10 cellular contexts compared by ENCODE assay signal in the genomic region with DNA sequence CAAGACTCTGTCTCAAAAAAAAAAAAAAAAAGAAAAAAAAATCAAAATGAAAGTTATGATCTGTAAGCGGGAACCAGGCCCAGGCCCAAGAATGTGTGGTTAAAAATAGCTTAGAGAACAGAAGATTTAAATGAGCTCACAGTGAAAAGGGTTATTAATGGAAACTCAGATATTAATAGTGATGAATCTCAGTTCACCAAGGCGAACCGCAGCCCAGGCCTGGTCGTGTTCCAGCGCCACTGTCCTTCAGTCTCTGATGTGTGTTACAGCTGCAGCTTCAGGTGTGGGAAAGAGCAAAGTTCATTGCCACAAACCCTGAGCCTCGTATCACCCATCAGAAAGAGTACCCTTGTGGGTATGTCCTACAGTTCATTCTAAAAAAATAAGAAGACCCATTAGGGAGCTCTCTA.
DNase-seq lines count a peak whose midpoint lies in the region; ATAC-seq and TF ChIP-seq lines count a peak whose summit lies in the region.
"Had no signal": no experiment of that assay in that cellular context is flagged by ENCODE, and none has a peak within 500 bp of the region (broad histone marks: within the 10 kb centered on the region; RNA-seq: fewer than 3 reads in every experiment).

No MANE protein-coding gene starts in this region.

- H4K20me1 ChIP-seq in osteoblast (ENCODE audit: insufficient read depth, low read length) = no peaks in the 10 kb centered on the region

- ATAC-seq in GM18511 (IDR thresholded peaks at IDR 0.05; ENCODE audit: unreplicated experiment) (peak; percentile 94), HG02840 (IDR thresholded peaks at IDR 0.05; ENCODE audit: low FRiP score, unreplicated experiment) (peak; percentile 74)
- ATAC-seq: activated naive CD4-positive, alpha-beta T cell treated with anti-CD3 and anti-CD28 coated beads, Interleukin-2, amount 50 U/mL, for 72 hours had no signal

- no peaks in the 10 kb centered on the region for H3K36me3 ChIP-seq in adipocyte (ENCODE audit: control insufficient read depth, insufficient read depth, low read length, severe bottlenecking)
- H3K36me3 ChIP-seq in osteoblast (ENCODE audit: insufficient read depth, low read length) = no peaks in the 10 kb centered on the region

- H3K4me1 ChIP-seq in adipocyte (ENCODE audit: control insufficient read depth, insufficient read depth, low read length) = peaks cover 47% of the 10 kb centered on the region
- peaks cover 16% of the 10 kb centered on the region for H3K4me1 ChIP-seq in osteoblast (ENCODE audit: insufficient read depth, low read length)

- H3K9me3 ChIP-seq in adipocyte (ENCODE audit: control insufficient read depth, low read length) = no peaks in the 10 kb centered on the region
- H3K9me3 ChIP-seq in osteoblast (ENCODE audit: low read depth, low read length) = no peaks in the 10 kb centered on the region

- H3K4me3 ChIP-seq in adipocyte (ENCODE audit: low read length) (peak overlapping the region; percentile 12), osteoblast (ENCODE audit: insufficient read depth, low read length) (no peak overlapping the region)
- H3K4me3 ChIP-seq: skin epidermis had no signal

- H3K9ac ChIP-seq in adipocyte (ENCODE audit: low read length) = peak overlapping the region; percentile 24

- H3K27me3 ChIP-seq in adipocyte (replicated peaks; ENCODE audit: control insufficient read depth, insufficient read depth, low read length) = no peaks in the 10 kb centered on the region
- H3K27me3 ChIP-seq in osteoblast (ENCODE audit: insufficient read depth, low read length) = no peaks in the 10 kb centered on the region

- peaks cover 2% of the 10 kb centered on the region for H3K79me2 ChIP-seq in osteoblast (ENCODE audit: insufficient read depth, low read length)

- TF ChIP-seq CTCF in osteoblast (IDR thresholded peaks at IDR 0.05; ENCODE audit: extremely low read depth, low read depth, low read length) = no peak

- peak overlapping the region; percentile 2 for H3K27ac ChIP-seq in osteoblast (ENCODE audit: low read depth, low read length)

- peak overlapping the region; percentile 67 for H2AFZ ChIP-seq in osteoblast (ENCODE audit: low read length)

- H3K4me2 ChIP-seq in osteoblast (ENCODE audit: insufficient read depth, low read length) = peak overlapping the region; percentile 62

- no peak for DNase-seq in adipocyte (ENCODE audit: low read depth)
- DNase-seq in osteoblast (ENCODE audit: insufficient read length, low spot score, missing footprints) = peak; percentile 34
- DNase-seq in NCI-H82 (lab: John Stamatoyannopoulos, UW) = no peak
- no peak for DNase-seq in activated naive CD4-positive, alpha-beta T cell treated with anti-CD3 and anti-CD28 coated beads, Interleukin-2, amount 50 U/mL, for 16 hours
- no peak for DNase-seq in activated T-cell treated with anti-CD3 and anti-CD28 coated beads for 4 hours
- no peak for DNase-seq in NCI-H748 (lab: John Stamatoyannopoulos, UW; ENCODE audit: unreplicated experiment)
